In genomic region chr5:39255406-39255805, GRCh38 we compare ENCODE assay signal across 26 cellular contexts. TPM values are rescaled to one million over a fixed set of nuclear protein-coding genes. Genes with fewer than 3 reads are reported as not detected.
"Had no signal": no experiment of that assay in that cellular context is flagged by ENCODE, and none has a peak within 500 bp of the region (broad histone marks: within the 10 kb centered on the region; RNA-seq: fewer than 3 reads in every experiment).

No MANE protein-coding gene starts in this region.

- ATAC-seq: activated CD8-positive, alpha-beta T cell treated with anti-CD3 and anti-CD28 coated beads, Interleukin-2, amount 10 ng/mL, durations not matched to agents 7 days and 5 days; activated T-cell treated with anti-CD3 and anti-CD28 coated beads, Interleukin-2, amount 50 U/mL, for 4 hours; gastroesophageal sphincter; left cardiac atrium; right lobe of liver had no signal

- DNase-seq: activated CD4-positive, alpha-beta T cell treated with anti-CD3 and anti-CD28 coated beads for 1 hour; activated CD4-positive, alpha-beta T cell treated with anti-CD3 and anti-CD28 coated beads, Interleukin-2, amount 50 U/mL, for 1 hour; activated CD8-positive, alpha-beta T cell treated with anti-CD3 and anti-CD28 coated beads, Interleukin-2, amount 10 ng/mL, durations not matched to agents 7 days and 5 days; activated naive CD4-positive, alpha-beta T cell treated with anti-CD3 and anti-CD28 coated beads for 36 hours; activated T-cell treated with anti-CD3 and anti-CD28 coated beads, Interleukin-2, amount 50 U/mL, for 4 hours; amygdala; effector CD4-positive, alpha-beta T cell; head of caudate nucleus; hypothalamus; left cardiac atrium; nephron progenitor cell; occipital lobe; posterior cingulate gyrus; right lobe of liver; stimulated activated CD4-positive, alpha-beta T cell treated with anti-CD3 and anti-CD28 coated beads, Interleukin-15, amount 100 ng/mL, for 24 hours; stimulated activated CD8-positive, alpha-beta memory T cell treated with anti-CD3 and anti-CD28 coated beads, Interleukin-4, amount 100 ng/mL, for 48 hours; stimulated activated naive CD4-positive, alpha-beta T cell; T-helper 1 cell had no signal

- H3K4me1 ChIP-seq: esophagus muscularis mucosa, gastroesophageal sphincter, vagina had no signal

- H3K4me3 ChIP-seq: esophagus muscularis mucosa, gastroesophageal sphincter, right lobe of liver, smooth muscle cell, thoracic aorta, vagina had no signal

- H3K9me3 Mint-ChIP-seq: activated naive CD4-positive, alpha-beta T cell treated with anti-CD3 and anti-CD28 coated beads for 36 hours; activated T-cell treated with anti-CD3 and anti-CD28 coated beads, Interleukin-2, amount 50 U/mL, for 4 hours; memory B cell had no signal

- H3K27ac ChIP-seq: esophagus muscularis mucosa, gastroesophageal sphincter, right lobe of liver, thoracic aorta, vagina had no signal

- H3K27me3 ChIP-seq: esophagus muscularis mucosa, gastroesophageal sphincter, right lobe of liver, vagina had no signal

- H3K36me3 Mint-ChIP-seq: memory B cell, type B pancreatic cell had no signal

- H3K4me3 Mint-ChIP-seq: activated naive CD4-positive, alpha-beta T cell treated with anti-CD3 and anti-CD28 coated beads for 36 hours; activated T-cell treated with anti-CD3 and anti-CD28 coated beads, Interleukin-2, amount 50 U/mL, for 4 hours; memory B cell; nephron progenitor cell; type B pancreatic cell had no signal

- H3K27ac Mint-ChIP-seq: activated CD8-positive, alpha-beta T cell treated with anti-CD3 and anti-CD28 coated beads, Interleukin-2, amount 10 ng/mL, durations not matched to agents 7 days and 5 days; activated naive CD4-positive, alpha-beta T cell treated with anti-CD3 and anti-CD28 coated beads for 36 hours; memory B cell; nephron progenitor cell; type B pancreatic cell had no signal

- H3K4me1 Mint-ChIP-seq: memory B cell, nephron progenitor cell had no signal

- H3K36me3 ChIP-seq: esophagus muscularis mucosa, gastroesophageal sphincter, right lobe of liver, thoracic aorta, vagina had no signal

- H3K9me3 ChIP-seq: esophagus muscularis mucosa, gastroesophageal sphincter, right lobe of liver, thoracic aorta, vagina had no signal

RNA-seq across cellular contexts. Expression of gene FYB1, which starts 36.0 kb away (rescaled TPM):
- total RNA-seq: chondrocyte had no signal
